Comparison of ENCODE assay signal across 12 cellular contexts in the genomic region with DNA sequence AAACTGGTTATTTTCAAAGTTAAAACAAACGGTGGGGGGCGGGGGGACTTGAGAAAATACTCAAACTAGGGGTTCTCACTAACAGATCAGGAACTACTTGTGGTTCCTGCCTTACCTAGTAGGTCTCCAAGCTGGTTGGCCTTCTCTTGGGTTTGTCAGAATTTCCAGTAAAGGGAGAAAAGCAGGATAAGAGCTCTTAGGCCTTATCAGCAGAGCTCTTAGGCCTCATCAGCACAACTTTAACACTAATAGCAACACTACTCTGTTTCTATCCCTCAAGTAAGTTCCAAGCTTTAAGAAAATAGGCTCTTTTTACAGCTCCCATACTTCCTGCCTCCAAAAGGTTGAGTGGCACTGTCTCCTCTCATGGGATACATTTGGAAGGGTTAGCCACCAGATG. TPM values are rescaled to one million over a fixed set of nuclear protein-coding genes. Genes with fewer than 3 reads are reported as not detected.
DNase-seq lines count a peak whose midpoint lies in the region; TF ChIP-seq lines count a peak whose summit lies in the region.
"Had no signal": no experiment of that assay in that cellular context is flagged by ENCODE, and none has a peak within 500 bp of the region (broad histone marks: within the 10 kb centered on the region; RNA-seq: fewer than 3 reads in every experiment).

No MANE protein-coding gene starts in this region.

- peaks cover 22% of the 10 kb centered on the region for H3K4me1 Mint-ChIP-seq in Calu3 (ENCODE audit: low read depth, unreplicated experiment)
- H3K4me1 Mint-ChIP-seq in nephron progenitor cell = peaks cover 42% of the 10 kb centered on the region

- H3K9me2 ChIP-seq in OCI-LY1 (ENCODE audit: low read depth, low read length) = no peaks in the 10 kb centered on the region

- H3K79me2 ChIP-seq in OCI-LY1 (ENCODE audit: insufficient read depth, low read length) = peaks cover 99% of the 10 kb centered on the region

- H2AFZ ChIP-seq in OCI-LY1 (ENCODE audit: low read length) = no peak overlapping the region

- DNase-seq in Calu3 (no peak), coronary artery (ENCODE audit: low spot score) (no peak), nephron progenitor cell (no peak), brain microvascular endothelial cell (no peak), NOMO-1 treated with DMSO at 0.1 percent for 48 hours (lab: John Stamatoyannopoulos, UW; ENCODE audit: unreplicated experiment) (no peak)
- no peak for DNase-seq in activated CD8-positive, alpha-beta memory T cell treated with anti-CD3 and anti-CD28 coated beads, Interleukin-2, amount 50 U/mL, for 48 hours
- DNase-seq in activated CD4-positive, CD25-positive, alpha-beta regulatory T cell treated with anti-CD3 and anti-CD28 coated beads, Interleukin-2, amount 50 U/mL, for 72 hours = no peak
- DNase-seq: activated gamma-delta T cell; NCI-H524 treated with DMSO at 0.1 percent for 48 hours; stimulated activated naive CD8-positive, alpha-beta T cell treated with anti-CD3 and anti-CD28 coated beads, Interleukin-15, Interleukin-2, amounts not matched to agents 100 U/mL and 50 U/mL, for 24 hours had no signal

- H3K27ac Mint-ChIP-seq in Calu3 (ENCODE audit: unreplicated experiment) = peak overlapping the region; percentile 23
- peak overlapping the region; percentile 69 for H3K27ac Mint-ChIP-seq in nephron progenitor cell

- H4K20me1 ChIP-seq in OCI-LY1 (ENCODE audit: insufficient read depth, low read length) = no peaks in the 10 kb centered on the region

- CTCF ChIA-PET in Calu3 (lab: Charles Lee) = interaction anchor here (0.6 to 0.7 kb wide), 2 partner anchors 18 to 409 kb away, joined by 3 to 4 read pairs; no protein-coding TSS in a partner anchor

- H3K9me3 ChIP-seq in OCI-LY1 (ENCODE audit: low read length) = no peaks in the 10 kb centered on the region

- no peaks in the 10 kb centered on the region for H3F3A ChIP-seq in OCI-LY1 (ENCODE audit: insufficient read depth, low read length)

- H3K27me3 Mint-ChIP-seq in Calu3 (ENCODE audit: unreplicated experiment) = no peaks in the 10 kb centered on the region
- peaks cover 2% of the 10 kb centered on the region for H3K27me3 Mint-ChIP-seq in nephron progenitor cell (ENCODE audit: low read depth, poor library complexity)

- H3K36me3 Mint-ChIP-seq in Calu3 (ENCODE audit: insufficient read depth, unreplicated experiment) (peaks cover 18% of the 10 kb centered on the region), nephron progenitor cell (ENCODE audit: low read depth) (peaks cover 51% of the 10 kb centered on the region)

- no peak overlapping the region for H3K9ac ChIP-seq in OCI-LY1 (ENCODE audit: low read length)
- H3K9ac ChIP-seq: KMS-11 had no signal

- TF ChIP-seq CTCF in Calu3 (IDR thresholded peaks at IDR 0.05; ENCODE audit: unreplicated experiment) = no peak
- TF ChIP-seq CTCF in OCI-LY1 (IDR thresholded peaks at IDR 0.05; ENCODE audit: low read length) = no peak
- no peak for TF ChIP-seq CTCF in coronary artery (IDR thresholded peaks at IDR 0.05)
- no peak for TF ChIP-seq CTCF in nephron progenitor cell (IDR thresholded peaks at IDR 0.05)
- TF ChIP-seq CTCF in brain microvascular endothelial cell (IDR thresholded peaks at IDR 0.05; ENCODE audit: low read depth, low read length, missing control alignments) = no peak

- H3K9me3 Mint-ChIP-seq in Calu3 (ENCODE audit: low read depth, unreplicated experiment) = no peaks in the 10 kb centered on the region
- H3K9me3 Mint-ChIP-seq in nephron progenitor cell = peaks cover 3% of the 10 kb centered on the region

- peak overlapping the region; percentile 17; the same call in 1 of the 2 replicates for H3K4me2 ChIP-seq in OCI-LY1 (ENCODE audit: low read length)
- H3K4me2 ChIP-seq: KMS-11 had no signal

- in situ Hi-C loops in brain microvascular endothelial cell (cut with HindIII; ENCODE audit: low pct_ligation_motif_present, low sequenced_read_pairs) = no loop called here

- H3K27me3 ChIP-seq in OCI-LY1 (ENCODE audit: insufficient read depth, low read length) = no peaks in the 10 kb centered on the region
- H3K27me3 ChIP-seq in brain microvascular endothelial cell (replicated peaks) = no peaks in the 10 kb centered on the region

- no TSS peak for BruUV-seq in Calu3 (replicated peaks; lab: Mats Ljungman, UMichigan)

- peaks cover 74% of the 10 kb centered on the region for H3K4me1 ChIP-seq in OCI-LY1 (ENCODE audit: insufficient read depth, low read length, severe bottlenecking)

- H3K4me3 Mint-ChIP-seq in Calu3 (ENCODE audit: low read depth, unreplicated experiment) (no peak overlapping the region), nephron progenitor cell (no peak overlapping the region)

- peaks cover 13% of the 10 kb centered on the region; the same call in 1 of the 2 replicates for H3K36me3 ChIP-seq in OCI-LY1 (ENCODE audit: insufficient read depth, low read length)
- no peaks in the 10 kb centered on the region for H3K36me3 ChIP-seq in brain microvascular endothelial cell (replicated peaks)

- H3K4me3 ChIP-seq in OCI-LY1 (ENCODE audit: low read depth, low read length, poor library complexity, severe bottlenecking) (no peak overlapping the region), coronary artery (no peak overlapping the region), brain microvascular endothelial cell (ENCODE audit: low read depth, low read length) (no peak overlapping the region)

- intact Hi-C loops in Calu3 (cut with micrococcal nuclease; ENCODE audit: unreplicated experiment) = loop anchor here (5.0 to 10.0 kb wide), 3 partner anchors 33 to 455 kb away; no protein-coding TSS in a partner anchor

- peak overlapping the region; percentile 64 for H3K27ac ChIP-seq in OCI-LY1 (ENCODE audit: low read depth, low read length, poor library complexity, severe bottlenecking)
- peak overlapping the region; percentile 18 to 33 for H3K27ac ChIP-seq in coronary artery
- H3K27ac ChIP-seq in brain microvascular endothelial cell = no peak overlapping the region
- H3K27ac ChIP-seq: KMS-11 had no signal

RNA-seq across cellular contexts. Expression of gene FBXO11, which starts 6.4 kb away (rescaled TPM):
- 58.0 and 65.3 TPM in 2 replicates for total RNA-seq in Calu3 (2022)
